In genomic region chr19:1441022-1441426, GRCh38 we compare ENCODE assay signal across 14 cellular contexts. TPM values are rescaled to one million over a fixed set of nuclear protein-coding genes. Genes with fewer than 3 reads are reported as not detected.
A peak's percentile ranks its signal among the peaks of the same experiment; 100 is the strongest.
DNase-seq lines count a peak whose midpoint lies in the region; ATAC-seq and TF ChIP-seq lines count a peak whose summit lies in the region.
"Had no signal": no experiment of that assay in that cellular context is flagged by ENCODE, and none has a peak within 500 bp of the region (broad histone marks: within the 10 kb centered on the region; RNA-seq: fewer than 3 reads in every experiment).

No MANE protein-coding gene starts in this region.

- DNase-seq in GM23338 (ENCODE audit: low spot score) (no peak), mesothelial cell of epicardium (ENCODE audit: low spot score in 2 of 2, unreplicated experiment in 2 of 2) (no peak), NCI-H2029 treated with DMSO at 0.1 percent for 48 hours (lab: John Stamatoyannopoulos, UW) (no peak), head of caudate nucleus (no peak), NCI-H524 (lab: John Stamatoyannopoulos, UW) (no peak), nucleus accumbens (lab: John Stamatoyannopoulos, UW) (no peak)
- no peak for DNase-seq in activated CD8-positive, alpha-beta T cell treated with anti-CD3 and anti-CD28 coated beads, Interleukin-2, amount 10 ng/mL, durations not matched to agents 7 days and 5 days
- DNase-seq: DMS153, Kasumi-1, midbrain, OCI-M1, testis had no signal

- peaks cover 73% of the 10 kb centered on the region for H3F3A ChIP-seq in GM23338 (replicated peaks; ENCODE audit: low read depth)

- intact Hi-C loops in head of caudate nucleus (cut with DNase I) = loop anchor here (5.0 kb wide), 1 partner anchor 34 kb away; the partner anchor contains the start of gene DAZAP1

- H3K9me2 ChIP-seq in GM23338 (ENCODE audit: insufficient read depth) = no peaks in the 10 kb centered on the region

- CTCF ChIA-PET in activated CD8-positive, alpha-beta T cell treated with anti-CD3 and anti-CD28 coated beads, Interleukin-2, amount 10 ng/mL, durations not matched to agents 7 days and 5 days (lab: Charles Lee) = no interaction called here

- ATAC-seq in GM23338 = no peak
- no peak for ATAC-seq in activated CD8-positive, alpha-beta T cell treated with anti-CD3 and anti-CD28 coated beads, Interleukin-2, amount 10 ng/mL, durations not matched to agents 7 days and 5 days

- peaks cover 16% of the 10 kb centered on the region; the same call in 1 of the 2 replicates for H3K4me1 ChIP-seq in GM23338 (ENCODE audit: insufficient read depth)

- H3K4me3 Mint-ChIP-seq in GM23338 (peak overlapping the region; percentile 97), mesothelial cell of epicardium (peak overlapping the region; percentile 100)
- H3K4me3 Mint-ChIP-seq in activated CD8-positive, alpha-beta T cell treated with anti-CD3 and anti-CD28 coated beads, Interleukin-2, amount 10 ng/mL, durations not matched to agents 7 days and 5 days = peak overlapping the region; percentile 99

- H3K4me1 Mint-ChIP-seq in GM23338 (peaks cover 20% of the 10 kb centered on the region), mesothelial cell of epicardium (peaks cover 12% of the 10 kb centered on the region)
- peaks cover 48% of the 10 kb centered on the region for H3K4me1 Mint-ChIP-seq in activated CD8-positive, alpha-beta T cell treated with anti-CD3 and anti-CD28 coated beads, Interleukin-2, amount 10 ng/mL, durations not matched to agents 7 days and 5 days (ENCODE audit: low read depth)

- H3K27ac ChIP-seq in C4-2B (peak overlapping the region; percentile 98), GM23338 (ENCODE audit: low read depth) (peak overlapping the region; percentile 72)
- H3K27ac ChIP-seq: right atrium auricular region, testis had no signal

- H3K9me3 Mint-ChIP-seq in GM23338 = no peaks in the 10 kb centered on the region
- no peaks in the 10 kb centered on the region for H3K9me3 Mint-ChIP-seq in activated CD8-positive, alpha-beta T cell treated with anti-CD3 and anti-CD28 coated beads, Interleukin-2, amount 10 ng/mL, durations not matched to agents 7 days and 5 days (ENCODE audit: insufficient read depth)
- no peaks in the 10 kb centered on the region for H3K9me3 Mint-ChIP-seq in mesothelial cell of epicardium

- TF ChIP-seq CTCF in C4-2B (conservative IDR thresholded peaks at IDR 0.05) = no peak
- TF ChIP-seq CTCF in GM23338 (conservative IDR thresholded peaks at IDR 0.05; ENCODE audit: low read depth in 2 of 2) = no peak
- TF ChIP-seq CTCF in mesothelial cell of epicardium (IDR thresholded peaks at IDR 0.05; ENCODE audit: unreplicated experiment) = no peak

- peaks cover 47% of the 10 kb centered on the region for H3K36me3 Mint-ChIP-seq in GM23338 (ENCODE audit: low read depth)
- peaks cover 45% of the 10 kb centered on the region for H3K36me3 Mint-ChIP-seq in activated CD8-positive, alpha-beta T cell treated with anti-CD3 and anti-CD28 coated beads, Interleukin-2, amount 10 ng/mL, durations not matched to agents 7 days and 5 days (ENCODE audit: low read depth)
- H3K36me3 Mint-ChIP-seq in mesothelial cell of epicardium = peaks cover 19% of the 10 kb centered on the region

- peaks cover 24% of the 10 kb centered on the region for H3K36me3 ChIP-seq in GM23338 (ENCODE audit: insufficient read depth)

- POLR2A ChIA-PET in activated CD8-positive, alpha-beta T cell treated with anti-CD3 and anti-CD28 coated beads, Interleukin-2, amount 10 ng/mL, durations not matched to agents 7 days and 5 days (lab: Charles Lee) = interaction anchor here (0.6 to 1.0 kb wide), 2 partner anchors 8 to 30 kb away, joined by 3 to 4 read pairs; no protein-coding TSS in a partner anchor

- H3K27ac Mint-ChIP-seq in GM23338 (no peak overlapping the region), mesothelial cell of epicardium (no peak overlapping the region)
- H3K27ac Mint-ChIP-seq in activated CD8-positive, alpha-beta T cell treated with anti-CD3 and anti-CD28 coated beads, Interleukin-2, amount 10 ng/mL, durations not matched to agents 7 days and 5 days = no peak overlapping the region

- H3K79me2 ChIP-seq in GM23338 (replicated peaks; ENCODE audit: insufficient read depth) = peaks cover 24% of the 10 kb centered on the region

- no peak overlapping the region for H3K4me2 ChIP-seq in GM23338

- no peaks in the 10 kb centered on the region for H3K27me3 ChIP-seq in GM23338 (ENCODE audit: insufficient read depth)

- H3K4me3 ChIP-seq in GM23338 = no peak overlapping the region
- H3K4me3 ChIP-seq: right atrium auricular region, testis had no signal

- H3K27me3 Mint-ChIP-seq in GM23338 (ENCODE audit: insufficient read depth, low read depth, poor library complexity) (peaks cover 39% of the 10 kb centered on the region), mesothelial cell of epicardium (ENCODE audit: low read depth) (peaks cover 12% of the 10 kb centered on the region)
- peaks cover 3% of the 10 kb centered on the region for H3K27me3 Mint-ChIP-seq in activated CD8-positive, alpha-beta T cell treated with anti-CD3 and anti-CD28 coated beads, Interleukin-2, amount 10 ng/mL, durations not matched to agents 7 days and 5 days (ENCODE audit: low read depth)

- H4K20me1 ChIP-seq in GM23338 (replicated peaks; ENCODE audit: insufficient read depth) = peaks cover 29% of the 10 kb centered on the region

- no peak overlapping the region for H2AFZ ChIP-seq in GM23338

TF ChIP-seq in GM23338, 12 proteins besides CTCF, POLR2A, EP300 and RAD21 (continues in another document):
- TF ChIP-seq EZH2phosphoT487 (IDR thresholded peaks at IDR 0.05; ENCODE audit: unreplicated experiment) (no peak), NANOG (IDR thresholded peaks at IDR 0.05; ENCODE audit: borderline replicate concordance) (no peak), REST (IDR thresholded peaks at IDR 0.05; ENCODE audit: unreplicated experiment) (no peak), STAT1 (IDR thresholded peaks at IDR 0.05; ENCODE audit: unreplicated experiment) (no peak), EZH2 (IDR thresholded peaks at IDR 0.05; ENCODE audit: low read depth, unreplicated experiment) (no peak), POLR2AphosphoS5 (IDR thresholded peaks at IDR 0.05; ENCODE audit: low read depth) (no peak)

RNA-seq across cellular contexts. Expression of gene RPS15, which starts 2.8 kb away (rescaled TPM):
- 2,953 and 3,723 TPM in 2 replicates for total RNA-seq in GM23338 (2014; rRNA removed; shearing (Covaris generic))
- 3,861 and 4,267 TPM in 2 replicates for polyA plus RNA-seq in GM23338 (2016; fragmentation: Nextera tagmentation; extraction: Ambion mirVana)
- 1,000 to 10,000 TPM; 1,384 TPM for total RNA-seq in activated CD8-positive, alpha-beta T cell treated with anti-CD3 and anti-CD28 coated beads, Interleukin-2, amount 10 ng/mL, durations not matched to agents 7 days and 5 days
- total RNA-seq in mesothelial cell of epicardium = 1,014 to 1,040 TPM (median 1,034 TPM) in 3 replicates

RNA-seq across cellular contexts. Expression of gene APC2, which starts 8.9 kb away (rescaled TPM):
- 14.3 and 18.3 TPM in 2 replicates for total RNA-seq in GM23338 (2014; rRNA removed; shearing (Covaris generic))
- 1.4 TPM in 2 replicates for polyA plus RNA-seq in GM23338 (2016; fragmentation: Nextera tagmentation; extraction: Ambion mirVana)
- total RNA-seq in activated CD8-positive, alpha-beta T cell treated with anti-CD3 and anti-CD28 coated beads, Interleukin-2, amount 10 ng/mL, durations not matched to agents 7 days and 5 days = not detected
- total RNA-seq in mesothelial cell of epicardium = 2.3 to 2.8 TPM (median 2.4 TPM) in 3 replicates

RNA-seq across cellular contexts. Expression of gene DAZAP1, which starts 33.6 kb away (rescaled TPM):
- 180 and 194 TPM in 2 replicates for total RNA-seq in GM23338 (2014; rRNA removed; shearing (Covaris generic))
- 44.1 and 48.1 TPM in 2 replicates for polyA plus RNA-seq in GM23338 (2016; fragmentation: Nextera tagmentation; extraction: Ambion mirVana)
- 100 to 1,000 TPM; 264 to 270 TPM for total RNA-seq in activated CD8-positive, alpha-beta T cell treated with anti-CD3 and anti-CD28 coated beads, Interleukin-2, amount 10 ng/mL, durations not matched to agents 7 days and 5 days
- 130 to 134 TPM (median 131 TPM) in 3 replicates for total RNA-seq in mesothelial cell of epicardium

RNA-seq across cellular contexts. Expression of gene C19orf25, which starts 38.0 kb away (rescaled TPM):
- 61.1 and 64.9 TPM in 2 replicates for total RNA-seq in GM23338 (2014; rRNA removed; shearing (Covaris generic))
- polyA plus RNA-seq in GM23338 (2016; fragmentation: Nextera tagmentation; extraction: Ambion mirVana) = 43.5 and 50.1 TPM in 2 replicates
- total RNA-seq in activated CD8-positive, alpha-beta T cell treated with anti-CD3 and anti-CD28 coated beads, Interleukin-2, amount 10 ng/mL, durations not matched to agents 7 days and 5 days = 10 to 100 TPM; 33.3 to 38.2 TPM
- 29.4 to 34.2 TPM (median 30.0 TPM) in 3 replicates for total RNA-seq in mesothelial cell of epicardium

RNA-seq across cellular contexts. Expression of gene GAMT, which starts 39.7 kb away (rescaled TPM):
- total RNA-seq in GM23338 (2014; rRNA removed; shearing (Covaris generic)) = 21.5 and 27.3 TPM in 2 replicates
- polyA plus RNA-seq in GM23338 (2016; fragmentation: Nextera tagmentation; extraction: Ambion mirVana) = 33.6 and 36.9 TPM in 2 replicates
- 10 to 100 TPM; 26.2 to 26.8 TPM for total RNA-seq in activated CD8-positive, alpha-beta T cell treated with anti-CD3 and anti-CD28 coated beads, Interleukin-2, amount 10 ng/mL, durations not matched to agents 7 days and 5 days
- 41.5 to 44.5 TPM (median 42.6 TPM) in 3 replicates for total RNA-seq in mesothelial cell of epicardium
